Comparison of ENCODE assay signal across 1 cellular context in genomic region chr11:108614086-108614485, GRCh38.
A peak's percentile ranks its signal among the peaks of the same experiment; 100 is the strongest.
TF ChIP-seq lines count a peak whose summit lies in the region.

No MANE protein-coding gene starts in this region.

TF ChIP-seq in K562, 482 proteins besides CTCF, POLR2A, EP300 and RAD21 (continued from another document and continues in another):
- TF ChIP-seq, protein P1, sequence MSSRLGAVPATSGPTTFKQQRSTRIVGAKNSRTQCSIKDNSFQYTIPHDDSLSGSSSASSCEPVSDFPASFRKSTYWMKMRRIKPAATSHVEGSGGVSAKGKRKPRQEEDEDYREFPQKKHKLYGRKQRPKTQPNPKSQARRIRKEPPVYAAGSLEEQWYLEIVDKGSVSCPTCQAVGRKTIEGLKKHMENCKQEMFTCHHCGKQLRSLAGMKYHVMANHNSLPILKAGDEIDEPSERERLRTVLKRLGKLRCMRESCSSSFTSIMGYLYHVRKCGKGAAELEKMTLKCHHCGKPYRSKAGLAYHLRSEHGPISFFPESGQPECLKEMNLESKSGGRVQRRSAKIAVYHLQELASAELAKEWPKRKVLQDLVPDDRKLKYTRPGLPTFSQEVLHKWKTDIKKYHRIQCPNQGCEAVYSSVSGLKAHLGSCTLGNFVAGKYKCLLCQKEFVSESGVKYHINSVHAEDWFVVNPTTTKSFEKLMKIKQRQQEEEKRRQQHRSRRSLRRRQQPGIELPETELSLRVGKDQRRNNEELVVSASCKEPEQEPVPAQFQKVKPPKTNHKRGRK (tag; IDR thresholded peaks at IDR 0.05) = no peak
- TF ChIP-seq HINFP (tag; conservative IDR thresholded peaks at IDR 0.05; ENCODE audit: low read depth) (no peak), GABPB2 (CRISPR knock-in tag; conservative IDR thresholded peaks at IDR 0.05) (no peak), RAD51 (IDR thresholded peaks at IDR 0.05; ENCODE audit: borderline replicate concordance, low read depth) (no peak), ZNF316 (IDR thresholded peaks at IDR 0.05) (peak; percentile 28; the same call in 1 of the 2 replicates), RBM39 (optimal IDR thresholded peaks at IDR 0.05; ENCODE audit: low read depth, low read length) (no peak), C11orf30 (IDR thresholded peaks at IDR 0.05; ENCODE audit: low read depth) (0 out of 2 replicates have a peak, but pooled peaks have one; percentile 11), HDAC8 (tag; IDR thresholded peaks at IDR 0.05) (no peak), WHSC1 (IDR thresholded peaks at IDR 0.05; ENCODE audit: low read length) (no peak), JUND (IDR thresholded peaks at IDR 0.05; ENCODE audit: borderline replicate concordance, low read depth, low read length) (no peak), JUND (tag; IDR thresholded peaks at IDR 0.05; ENCODE audit: borderline replicate concordance, low read depth, low read length) (0 out of 3 replicates have a peak, but pooled peaks have one; percentile 24), ZNF12 (CRISPR knock-in tag; IDR thresholded peaks at IDR 0.05) (no peak), RFX5 (IDR thresholded peaks at IDR 0.05; ENCODE audit: low read depth, low read length) (no peak), RNF219 (CRISPR knock-in tag; IDR thresholded peaks at IDR 0.05) (no peak), ZNF311 (CRISPR knock-in tag; IDR thresholded peaks at IDR 0.05) (no peak), NCOA4 (IDR thresholded peaks at IDR 0.05; ENCODE audit: partially characterized antibody) (no peak), FIP1L1 (IDR thresholded peaks at IDR 0.05; ENCODE audit: low read depth, low read length, poor library complexity, severe bottlenecking) (no peak), ZNF436 (CRISPR knock-in tag; IDR thresholded peaks at IDR 0.05) (no peak), ZEB2 (IDR thresholded peaks at IDR 0.05) (no peak), PCBP1 (IDR thresholded peaks at IDR 0.05; ENCODE audit: low read depth, low read length, poor library complexity, severe bottlenecking) (no peak), SRSF7 (optimal IDR thresholded peaks at IDR 0.05; ENCODE audit: low read depth, low read length) (no peak), ZBTB33 (CRISPR knock-in tag; IDR thresholded peaks at IDR 0.05) (peak; percentile 16; the same call in 1 of the 2 replicates), ETS1 (conservative IDR thresholded peaks at IDR 0.05; ENCODE audit: control insufficient read depth, low read depth, low read length) (no peak), ATF3 (IDR thresholded peaks at IDR 0.05) (peak; percentile 45), ATF3 (CRISPR knock-in tag; conservative IDR thresholded peaks at IDR 0.05) (no peak), ZNF518B (CRISPR knock-in tag; IDR thresholded peaks at IDR 0.05) (no peak), ZNF354B (CRISPR knock-in tag; IDR thresholded peaks at IDR 0.05) (no peak), ZNF77 (CRISPR knock-in tag; IDR thresholded peaks at IDR 0.05) (no peak), HIVEP1 (CRISPR knock-in tag; IDR thresholded peaks at IDR 0.05) (no peak), HDAC3 (IDR thresholded peaks at IDR 0.05; ENCODE audit: borderline replicate concordance, partially characterized antibody) (no peak)
- TF ChIP-seq, protein P2, sequence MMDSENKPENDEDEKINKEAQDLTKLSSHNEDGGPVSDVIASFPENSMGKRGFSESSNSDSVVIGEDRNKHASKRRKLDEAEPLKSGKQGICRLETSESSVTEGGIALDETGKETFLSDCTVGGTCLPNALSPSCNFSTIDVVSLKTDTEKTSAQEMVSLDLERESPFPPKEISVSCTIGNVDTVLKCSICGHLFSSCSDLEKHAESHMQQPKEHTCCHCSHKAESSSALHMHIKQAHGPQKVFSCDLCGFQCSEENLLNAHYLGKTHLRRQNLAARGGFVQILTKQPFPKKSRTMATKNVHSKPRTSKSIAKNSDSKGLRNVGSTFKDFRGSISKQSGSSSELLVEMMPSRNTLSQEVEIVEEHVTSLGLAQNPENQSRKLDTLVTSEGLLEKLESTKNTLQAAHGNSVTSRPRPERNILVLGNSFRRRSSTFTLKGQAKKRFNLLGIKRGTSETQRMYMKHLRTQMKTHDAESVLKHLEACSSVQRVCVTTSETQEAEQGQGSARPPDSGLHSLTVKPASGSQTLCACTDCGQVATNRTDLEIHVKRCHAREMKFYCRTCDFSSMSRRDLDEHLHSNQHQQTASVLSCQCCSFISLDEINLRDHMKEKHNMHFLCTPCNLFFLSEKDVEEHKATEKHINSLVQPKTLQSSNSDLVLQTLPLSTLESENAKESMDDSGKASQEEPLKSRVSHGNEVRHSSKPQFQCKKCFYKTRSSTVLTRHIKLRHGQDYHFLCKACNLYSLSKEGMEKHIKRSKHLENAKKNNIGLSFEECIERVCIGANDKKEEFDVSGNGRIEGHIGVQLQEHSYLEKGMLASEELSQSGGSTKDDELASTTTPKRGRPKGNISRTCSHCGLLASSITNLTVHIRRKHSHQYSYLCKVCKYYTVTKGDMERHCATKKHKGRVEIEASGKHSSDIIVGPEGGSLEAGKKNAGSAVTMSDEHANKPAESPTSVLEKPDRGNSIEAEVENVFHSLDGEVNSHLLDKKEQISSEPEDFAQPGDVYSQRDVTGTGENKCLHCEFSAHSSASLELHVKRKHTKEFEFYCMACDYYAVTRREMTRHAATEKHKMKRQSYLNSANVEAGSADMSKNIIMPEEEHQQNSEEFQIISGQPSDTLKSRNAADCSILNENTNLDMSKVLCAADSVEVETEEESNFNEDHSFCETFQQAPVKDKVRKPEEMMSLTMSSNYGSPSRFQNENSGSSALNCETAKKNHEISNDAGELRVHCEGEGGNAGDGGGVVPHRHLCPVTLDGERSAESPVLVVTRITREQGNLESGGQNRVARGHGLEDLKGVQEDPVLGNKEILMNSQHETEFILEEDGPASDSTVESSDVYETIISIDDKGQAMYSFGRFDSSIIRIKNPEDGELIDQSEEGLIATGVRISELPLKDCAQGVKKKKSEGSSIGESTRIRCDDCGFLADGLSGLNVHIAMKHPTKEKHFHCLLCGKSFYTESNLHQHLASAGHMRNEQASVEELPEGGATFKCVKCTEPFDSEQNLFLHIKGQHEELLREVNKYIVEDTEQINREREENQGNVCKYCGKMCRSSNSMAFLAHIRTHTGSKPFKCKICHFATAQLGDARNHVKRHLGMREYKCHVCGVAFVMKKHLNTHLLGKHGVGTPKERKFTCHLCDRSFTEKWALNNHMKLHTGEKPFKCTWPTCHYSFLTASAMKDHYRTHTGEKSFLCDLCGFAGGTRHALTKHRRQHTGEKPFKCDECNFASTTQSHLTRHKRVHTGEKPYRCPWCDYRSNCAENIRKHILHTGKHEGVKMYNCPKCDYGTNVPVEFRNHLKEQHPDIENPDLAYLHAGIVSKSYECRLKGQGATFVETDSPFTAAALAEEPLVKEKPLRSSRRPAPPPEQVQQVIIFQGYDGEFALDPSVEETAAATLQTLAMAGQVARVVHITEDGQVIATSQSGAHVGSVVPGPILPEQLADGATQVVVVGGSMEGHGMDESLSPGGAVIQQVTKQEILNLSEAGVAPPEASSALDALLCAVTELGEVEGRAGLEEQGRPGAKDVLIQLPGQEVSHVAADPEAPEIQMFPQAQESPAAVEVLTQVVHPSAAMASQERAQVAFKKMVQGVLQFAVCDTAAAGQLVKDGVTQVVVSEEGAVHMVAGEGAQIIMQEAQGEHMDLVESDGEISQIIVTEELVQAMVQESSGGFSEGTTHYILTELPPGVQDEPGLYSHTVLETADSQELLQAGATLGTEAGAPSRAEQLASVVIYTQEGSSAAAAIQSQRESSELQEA (IDR thresholded peaks at IDR 0.05; ENCODE audit: low read depth) = no peak
- TF ChIP-seq, protein P3, sequence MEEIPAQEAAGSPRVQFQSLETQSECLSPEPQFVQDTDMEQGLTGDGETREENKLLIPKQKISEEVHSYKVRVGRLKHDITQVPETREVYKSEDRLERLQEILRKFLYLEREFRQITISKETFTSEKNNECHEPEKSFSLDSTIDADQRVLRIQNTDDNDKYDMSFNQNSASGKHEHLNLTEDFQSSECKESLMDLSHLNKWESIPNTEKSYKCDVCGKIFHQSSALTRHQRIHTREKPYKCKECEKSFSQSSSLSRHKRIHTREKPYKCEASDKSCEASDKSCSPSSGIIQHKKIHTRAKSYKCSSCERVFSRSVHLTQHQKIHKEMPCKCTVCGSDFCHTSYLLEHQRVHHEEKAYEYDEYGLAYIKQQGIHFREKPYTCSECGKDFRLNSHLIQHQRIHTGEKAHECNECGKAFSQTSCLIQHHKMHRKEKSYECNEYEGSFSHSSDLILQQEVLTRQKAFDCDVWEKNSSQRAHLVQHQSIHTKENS (CRISPR knock-in tag; IDR thresholded peaks at IDR 0.05) = no peak
